In genomic region chrX:23513121-23513520, GRCh38 we compare ENCODE assay signal across 29 cellular contexts.
DNase-seq lines count a peak whose midpoint lies in the region; ATAC-seq and TF ChIP-seq lines count a peak whose summit lies in the region.
"Had no signal": no experiment of that assay in that cellular context is flagged by ENCODE, and none has a peak within 500 bp of the region (broad histone marks: within the 10 kb centered on the region; RNA-seq: fewer than 3 reads in every experiment).

No MANE protein-coding gene starts in this region.

- 0 out of 2 replicates have a peak overlapping the region, but pooled peaks have one; percentile 7 for H3K4me3 ChIP-seq in iPS-20b (ENCODE audit: low read length)
- H3K4me3 ChIP-seq in uterus: no peak overlapping the region
- no peak overlapping the region for H3K4me3 ChIP-seq in breast epithelium
- H3K4me3 ChIP-seq: A549, lower lobe of right lung had no signal

- no peaks in the 10 kb centered on the region for H3K4me1 Mint-ChIP-seq in activated T-helper 17 cell treated with anti-CD3 and anti-CD28 coated beads, Interleukin-2, amount 50 U/mL, for 72 hours
- H3K4me1 Mint-ChIP-seq: activated naive CD8-positive, alpha-beta T cell treated with anti-CD3 and anti-CD28 coated beads, Interleukin-2, amount 50 U/mL, for 24 hours; central memory CD8-positive, alpha-beta T cell; IgD-negative memory B cell; naive thymus-derived CD8-positive, alpha-beta T cell; stimulated activated memory B cell treated with anti-CD40 and anti-IgM and Interleukin-4, amounts not matched to agents 10 μg/mL and 1 μg/mL and 100 μg/mL, for 72 hours had no signal

- POLR2A ChIA-PET in GM10248 (lab: Yijun Ruan, JAX): no interaction called here

- DNase-seq in NCI-H82 (lab: John Stamatoyannopoulos, UW) (peak; percentile 4), NCI-H82 treated with DMSO at 0.1 percent for 48 hours (lab: John Stamatoyannopoulos, UW; ENCODE audit: unreplicated experiment) (no peak), RPMI7951 (ENCODE audit: low read depth) (peak; percentile 17), GM10248 (ENCODE audit: extremely low spot score) (no peak), uterus (no peak), breast epithelium (ENCODE audit: low spot score in 2 of 2) (no peak)
- DNase-seq: activated CD4-positive, alpha-beta T cell treated with anti-CD3 and anti-CD28 coated beads, Interleukin-2, amount 50 U/mL, for 48 hours; activated CD4-positive, CD25-positive, alpha-beta regulatory T cell treated with anti-CD3 and anti-CD28 coated beads, Interleukin-2, amount 50 U/mL, for 72 hours; activated naive CD4-positive, alpha-beta T cell; activated naive CD8-positive, alpha-beta T cell treated with anti-CD3 and anti-CD28 coated beads, Interleukin-2, amount 50 U/mL, for 24 hours; activated T-cell treated with anti-CD3 and anti-CD28 coated beads, Interleukin-2, amount 50 U/mL, for 48 hours; Calu3; dermis blood vessel endothelial cell; DND-41; lower lobe of right lung; naive thymus-derived CD8-positive, alpha-beta T cell; NCI-H510A treated with DMSO at 0.1 percent for 48 hours; SHP77; substantia nigra; T-helper 2 cell; trophoblast cell had no signal

- no peaks in the 10 kb centered on the region for H3K27me3 ChIP-seq in iPS-20b (ENCODE audit: insufficient read depth, low read length)
- no peaks in the 10 kb centered on the region for H3K27me3 ChIP-seq in uterus
- H3K27me3 ChIP-seq in breast epithelium: peaks cover 0 to 12% of the 10 kb centered on the region in 2 donors

- H3K36me3 Mint-ChIP-seq in activated T-helper 17 cell treated with anti-CD3 and anti-CD28 coated beads, Interleukin-2, amount 50 U/mL, for 72 hours (ENCODE audit: low read depth): no peaks in the 10 kb centered on the region
- H3K36me3 Mint-ChIP-seq: IgD-negative memory B cell; naive thymus-derived CD8-positive, alpha-beta T cell; stimulated activated memory B cell treated with anti-CD40 and anti-IgM and Interleukin-4, amounts not matched to agents 10 μg/mL and 1 μg/mL and 100 μg/mL, for 72 hours had no signal

- H3K4me3 Mint-ChIP-seq in activated T-helper 17 cell treated with anti-CD3 and anti-CD28 coated beads, Interleukin-2, amount 50 U/mL, for 72 hours: no peak overlapping the region
- H3K4me3 Mint-ChIP-seq: activated naive CD8-positive, alpha-beta T cell treated with anti-CD3 and anti-CD28 coated beads, Interleukin-2, amount 50 U/mL, for 24 hours; central memory CD8-positive, alpha-beta T cell; IgD-negative memory B cell; naive thymus-derived CD8-positive, alpha-beta T cell; stimulated activated memory B cell treated with anti-CD40 and anti-IgM and Interleukin-4, amounts not matched to agents 10 μg/mL and 1 μg/mL and 100 μg/mL, for 72 hours had no signal

- H3K9ac ChIP-seq in iPS-20b (ENCODE audit: low read depth, low read length): peak overlapping the region; percentile 64

- CTCF ChIA-PET in GM10248 (lab: Yijun Ruan, JAX): no interaction called here

- no peaks in the 10 kb centered on the region for H3K36me3 ChIP-seq in iPS-20b (ENCODE audit: insufficient read depth, low read depth, low read length)
- H3K36me3 ChIP-seq in uterus: no peaks in the 10 kb centered on the region
- no peaks in the 10 kb centered on the region for H3K36me3 ChIP-seq in breast epithelium
- H3K36me3 ChIP-seq: lower lobe of right lung had no signal

- TF ChIP-seq POLR2A in uterus (IDR thresholded peaks at IDR 0.05) (no peak), breast epithelium (IDR thresholded peaks at IDR 0.05) (no peak)

- H3K27ac ChIP-seq in iPS-20b (ENCODE audit: low read length) (peak overlapping the region; percentile 61), uterus (no peak overlapping the region), breast epithelium (no peak overlapping the region)
- H3K27ac ChIP-seq: A549, lower lobe of right lung had no signal

- H3K27me3 Mint-ChIP-seq in activated T-helper 17 cell treated with anti-CD3 and anti-CD28 coated beads, Interleukin-2, amount 50 U/mL, for 72 hours: no peaks in the 10 kb centered on the region
- H3K27me3 Mint-ChIP-seq: activated naive CD8-positive, alpha-beta T cell treated with anti-CD3 and anti-CD28 coated beads, Interleukin-2, amount 50 U/mL, for 24 hours; IgD-negative memory B cell; naive thymus-derived CD8-positive, alpha-beta T cell; stimulated activated memory B cell treated with anti-CD40 and anti-IgM and Interleukin-4, amounts not matched to agents 10 μg/mL and 1 μg/mL and 100 μg/mL, for 72 hours had no signal

- intact Hi-C loops in uterus (cut with DNase I; ENCODE audit: low total_unique reads) (no loop called here), breast epithelium (cut with DNase I; ENCODE audit: low total_unique reads) (no loop called here)

- H3K27ac Mint-ChIP-seq in activated T-helper 17 cell treated with anti-CD3 and anti-CD28 coated beads, Interleukin-2, amount 50 U/mL, for 72 hours: no peak overlapping the region
- H3K27ac Mint-ChIP-seq: activated naive CD8-positive, alpha-beta T cell treated with anti-CD3 and anti-CD28 coated beads, Interleukin-2, amount 50 U/mL, for 24 hours; IgD-negative memory B cell; naive thymus-derived CD8-positive, alpha-beta T cell; stimulated activated memory B cell treated with anti-CD40 and anti-IgM and Interleukin-4, amounts not matched to agents 10 μg/mL and 1 μg/mL and 100 μg/mL, for 72 hours had no signal

- H3K9me3 ChIP-seq in iPS-20b (ENCODE audit: insufficient read depth, low read depth, low read length): no peaks in the 10 kb centered on the region
- no peaks in the 10 kb centered on the region for H3K9me3 ChIP-seq in uterus
- peaks cover 8 to 9% of the 10 kb centered on the region in 2 donors for H3K9me3 ChIP-seq in breast epithelium
- H3K9me3 ChIP-seq: A549, lower lobe of right lung had no signal

- H3K4me1 ChIP-seq in iPS-20b (ENCODE audit: insufficient read depth, low read length): peaks cover 27% of the 10 kb centered on the region
- no peaks in the 10 kb centered on the region for H3K4me1 ChIP-seq in uterus
- H3K4me1 ChIP-seq in breast epithelium: no peaks in the 10 kb centered on the region
- H3K4me1 ChIP-seq: A549, lower lobe of right lung had no signal

- ATAC-seq in activated T-helper 17 cell treated with anti-CD3 and anti-CD28 coated beads, Interleukin-2, amount 50 U/mL, for 72 hours (replicated peaks): no peak
- ATAC-seq: A549; activated naive CD8-positive, alpha-beta T cell treated with anti-CD3 and anti-CD28 coated beads, Interleukin-2, amount 50 U/mL, for 24 hours; esophagus mucosa; lower lobe of right lung; naive thymus-derived CD8-positive, alpha-beta T cell; Panc1; stimulated activated memory B cell treated with anti-CD40 and anti-IgM and Interleukin-4, amounts not matched to agents 10 μg/mL and 1 μg/mL and 100 μg/mL, for 72 hours had no signal

- TF ChIP-seq CTCF in GM10248 (IDR thresholded peaks at IDR 0.05; ENCODE audit: control extremely low read depth, extremely low read depth, low read depth, missing control alignments) (no peak), uterus (IDR thresholded peaks at IDR 0.05) (no peak), breast epithelium (IDR thresholded peaks at IDR 0.05) (no peak)

- H3K9me3 Mint-ChIP-seq in activated T-helper 17 cell treated with anti-CD3 and anti-CD28 coated beads, Interleukin-2, amount 50 U/mL, for 72 hours: peaks cover 4% of the 10 kb centered on the region
- H3K9me3 Mint-ChIP-seq: central memory CD8-positive, alpha-beta T cell had no signal

Comparison
In these comparisons a context has a peak if more than half of its experiments do, and no peak if none do; other contexts are left out.
1. DNase-seq: peak in NCI-H82 (single experiment) and RPMI7951 (single experiment); none in NCI-H82 treated with DMSO at 0.1 percent for 48 hours (single experiment), GM10248 (single experiment), uterus (0 of 2) and breast epithelium (0 of 2).